8 cellular contexts compared by ENCODE assay signal in genomic region chr11:59810189-59810910, GRCh38. TPM values are rescaled to one million over a fixed set of nuclear protein-coding genes. Genes with fewer than 3 reads are reported as not detected.
DNase-seq lines count a peak whose midpoint lies in the region; ATAC-seq and TF ChIP-seq lines count a peak whose summit lies in the region.

Gene MRPL16, minus strand, starts transcription at chr11:59810778. Its CDS starts 120 bp downstream, at chr11:59810658.

- TSS peak; percentile 50 for BruUV-seq in PC-3 (replicated peaks; lab: Mats Ljungman, UMichigan)

- H3K79me2 ChIP-seq in PC-3 (ENCODE audit: low read length), result peaks cover 29% of the 10 kb centered on the region

- H3K36me3 ChIP-seq in PC-3 (ENCODE audit: low read depth, low read length), result peaks cover 33% of the 10 kb centered on the region
- peaks cover 28 to 29% of the 10 kb centered on the region in 2 donors for H3K36me3 ChIP-seq in muscle layer of duodenum (ENCODE audit: control insufficient read depth in 1 of 2, insufficient read depth in 2 of 2, low read length in 2 of 2)

- H3K27ac ChIP-seq in PC-3 (ENCODE audit: low read length) (peak within 1 kb of the TSS; percentile 57), muscle layer of duodenum (ENCODE audit: low read length) (peak within 1 kb of the TSS; percentile 89)

- H3K4me3 ChIP-seq in Jurkat, Clone E6-1 (ENCODE audit: low read length), result peak within 1 kb of the TSS; percentile 97
- peak within 1 kb of the TSS; percentile 91 for H3K4me3 ChIP-seq in PC-3 (ENCODE audit: low read length)
- H3K4me3 ChIP-seq in muscle layer of duodenum (ENCODE audit: low read depth in 1 of 2, low read length in 2 of 2), result peak within 1 kb of the TSS; percentile 95 to 99

- H3F3A ChIP-seq in PC-3 (ENCODE audit: low read length, unreplicated experiment), result no peaks in the 10 kb centered on the region

- H3K9me3 ChIP-seq in PC-3 (ENCODE audit: low read length), result no peaks in the 10 kb centered on the region
- no peaks in the 10 kb centered on the region for H3K9me3 ChIP-seq in muscle layer of duodenum (ENCODE audit: control insufficient read depth in 1 of 2, low read length in 2 of 2)

- CTCF ChIA-PET in PC-3 (lab: Charles Lee), result interaction anchor here (0.6 to 1.0 kb wide), 2 partner anchors 57 to 141 kb away, joined by 3 to 4 read pairs; partner anchors contain the start of gene PATL1

- 0 out of 2 replicates have a peak, but pooled peaks cover 3% of the 10 kb centered on the region for H4K20me1 ChIP-seq in PC-3 (ENCODE audit: low read length)

- peak; percentile 66 for DNase-seq in DMS53 treated with DMSO at 0.1 percent for 48 hours (lab: John Stamatoyannopoulos, UW; ENCODE audit: unreplicated experiment)
- DNase-seq in Jurkat, Clone E6-1 (ENCODE audit: low read depth, low spot score), result peak; percentile 91
- DNase-seq in PC-3, result peak; percentile 97
- DNase-seq in activated T-cell treated with anti-CD3 and anti-CD28 coated beads, Interleukin-2, amount 50 U/mL, for 1 hour, result peak; percentile 92
- DNase-seq in stimulated activated CD8-positive, alpha-beta memory T cell treated with anti-CD3 and anti-CD28 coated beads, Interleukin-7, amount 100 ng/mL, for 4 hours (ENCODE audit: low read depth in 2 of 2), result peak; percentile 78 to 82

- peak within 1 kb of the TSS; percentile 95 for H2AFZ ChIP-seq in PC-3 (ENCODE audit: low read length)

- peak; percentile 96 for ATAC-seq in GM21619 (IDR thresholded peaks at IDR 0.05; ENCODE audit: unreplicated experiment)
- ATAC-seq in PC-3, result peak; percentile 97
- ATAC-seq in esophagus mucosa, result peak; percentile 100

- peak within 1 kb of the TSS; percentile 89 for H3K9ac ChIP-seq in PC-3 (ENCODE audit: low read length)

- POLR2A ChIA-PET in PC-3 (lab: Charles Lee; ENCODE audit: unreplicated experiment), result interaction anchor here (0.6 kb wide), 2 partner anchors 9 to 273 kb away, joined by 3 to 7 read pairs; no protein-coding TSS in a partner anchor

- H3K4me2 ChIP-seq in PC-3 (ENCODE audit: low read length), result peak within 1 kb of the TSS; percentile 98

- intact Hi-C loops in PC-3 (cut with micrococcal nuclease), result loop anchor here (2.0 kb wide), 1 partner anchor 56 kb away; the partner anchor contains the start of gene STX3

- H3K9me2 ChIP-seq in PC-3 (replicated peaks; ENCODE audit: low read length), result no peaks in the 10 kb centered on the region

- TF ChIP-seq CTCF in PC-3 (conservative IDR thresholded peaks at IDR 0.05; ENCODE audit: low read depth, low read length), result peak; percentile 49; the same call in 1 of the 2 replicates

- H3K27me3 ChIP-seq in PC-3 (ENCODE audit: low read length) (no peaks in the 10 kb centered on the region), muscle layer of duodenum (ENCODE audit: low read depth, low read length) (no peaks in the 10 kb centered on the region)

- H3K4me1 ChIP-seq in PC-3 (ENCODE audit: insufficient read depth, low read length) (peaks cover 20% of the 10 kb centered on the region), muscle layer of duodenum (ENCODE audit: control insufficient read depth in 1 of 2, insufficient read depth in 2 of 2, low read length in 2 of 2) (peaks cover 0 to 9% of the 10 kb centered on the region in 2 donors)

RNA-seq across cellular contexts. Expression of gene MRPL16, which starts in this region (rescaled TPM):
- 209 TPM for polyA plus RNA-seq in Jurkat, Clone E6-1 (2012; ENCODE audit: insufficient read depth, insufficient read length)
- 111 and 123 TPM in 2 replicates for total RNA-seq in PC-3 (2014; rRNA removed)
- total RNA-seq in esophagus mucosa, result 33.6 TPM

Comparison
In these comparisons a context has a peak if more than half of its experiments do, and no peak if none do; other contexts are left out.
1. Peak in every context shown above with its lines: DNase-seq, ATAC-seq, H3K4me3 ChIP-seq and H3K27ac ChIP-seq.